Comparison of ENCODE assay signal across 9 cellular contexts in genomic region chr11:45097721-45098493, GRCh38. TPM values are rescaled to one million over a fixed set of nuclear protein-coding genes. Genes with fewer than 3 reads are reported as not detected.
DNase-seq lines count a peak whose midpoint lies in the region; ATAC-seq and TF ChIP-seq lines count a peak whose summit lies in the region.
"Had no signal": no experiment of that assay in that cellular context is flagged by ENCODE, and none has a peak within 500 bp of the region (broad histone marks: within the 10 kb centered on the region; RNA-seq: fewer than 3 reads in every experiment).

No MANE protein-coding gene starts in this region.

- H3K4me1 Mint-ChIP-seq in glutamatergic neuron (ENCODE audit: low read depth, unreplicated experiment), result peaks cover 28% of the 10 kb centered on the region

- H3K27me3 Mint-ChIP-seq in glutamatergic neuron (ENCODE audit: unreplicated experiment), result peaks cover 9% of the 10 kb centered on the region

- TF ChIP-seq CTCF in foreskin keratinocyte (conservative IDR thresholded peaks at IDR 0.05) (peak; percentile 6), glutamatergic neuron (IDR thresholded peaks at IDR 0.05; ENCODE audit: partially characterized antibody, unreplicated experiment) (no peak)

- H3K4me1 ChIP-seq in foreskin keratinocyte, result peaks cover 7% of the 10 kb centered on the region

- no peaks in the 10 kb centered on the region for H3K36me3 Mint-ChIP-seq in glutamatergic neuron (ENCODE audit: unreplicated experiment)
- H3K36me3 Mint-ChIP-seq: CD8-positive, alpha-beta T cell had no signal

- H3K27ac Mint-ChIP-seq in glutamatergic neuron (ENCODE audit: unreplicated experiment), result no peak overlapping the region
- H3K27ac Mint-ChIP-seq: CD8-positive, alpha-beta T cell had no signal

- intact Hi-C loops in sciatic nerve (cut with DNase I), result no loop called here

- H3K27ac ChIP-seq in foreskin keratinocyte, result no peak overlapping the region

- no peak overlapping the region for H3K4me3 Mint-ChIP-seq in glutamatergic neuron (ENCODE audit: unreplicated experiment)
- H3K4me3 Mint-ChIP-seq: CD8-positive, alpha-beta T cell had no signal

- peak; percentile 47 for DNase-seq in stimulated activated CD4-positive, alpha-beta T cell treated with anti-CD3 and anti-CD28 coated beads, Interleukin-15, amount 100 ng/mL, for 24 hours
- DNase-seq in stimulated activated CD4-positive, alpha-beta T cell treated with anti-CD3 and anti-CD28 coated beads, Interleukin-4, amount 100 ng/mL, for 4 hours, result no peak
- DNase-seq in activated CD4-positive, alpha-beta T cell treated with anti-CD3 and anti-CD28 coated beads, Interleukin-2, amount 50 U/mL, for 1 hour, result peak; percentile 49
- DNase-seq in foreskin keratinocyte (peak; percentile 48 to 86), sciatic nerve (ENCODE audit: low spot score) (peak; percentile 83), glutamatergic neuron (no peak), NCI-H1092 treated with DMSO at 0.1 percent for 48 hours (lab: John Stamatoyannopoulos, UW) (no peak)

- no peaks in the 10 kb centered on the region for H3K27me3 ChIP-seq in foreskin keratinocyte

- no peaks in the 10 kb centered on the region for H3K9me3 Mint-ChIP-seq in glutamatergic neuron (ENCODE audit: unreplicated experiment)
- H3K9me3 Mint-ChIP-seq: CD8-positive, alpha-beta T cell had no signal

- peak; percentile 44 for ATAC-seq in foreskin keratinocyte
- peak; percentile 70 for ATAC-seq in sciatic nerve
- no peak for ATAC-seq in GM21423 (IDR thresholded peaks at IDR 0.05; ENCODE audit: unreplicated experiment)
- ATAC-seq: CD8-positive, alpha-beta T cell had no signal

RNA-seq across cellular contexts. Expression of gene PRDM11, which starts 48.5 kb away (rescaled TPM):
- total RNA-seq in foreskin keratinocyte (5.7 and 6.2 TPM in 2 replicates), sciatic nerve (21.6 TPM), glutamatergic neuron (ENCODE audit: unreplicated experiment) (7.5 TPM)
- polyA plus RNA-seq in foreskin keratinocyte, result 2.6 and 3.3 TPM in 2 replicates

Comparison
In these comparisons a context has a peak if more than half of its experiments do, and no peak if none do; other contexts are left out.
1. DNase-seq: peak in stimulated activated CD4-positive, alpha-beta T cell treated with anti-CD3 and anti-CD28 coated beads, Interleukin-15, amount 100 ng/mL, for 24 hours (single experiment), activated CD4-positive, alpha-beta T cell treated with anti-CD3 and anti-CD28 coated beads, Interleukin-2, amount 50 U/mL, for 1 hour (single experiment), foreskin keratinocyte (2 of 2) and sciatic nerve (single experiment); none in stimulated activated CD4-positive, alpha-beta T cell treated with anti-CD3 and anti-CD28 coated beads, Interleukin-4, amount 100 ng/mL, for 4 hours (0 of 2), glutamatergic neuron (single experiment) and NCI-H1092 treated with DMSO at 0.1 percent for 48 hours (single experiment).